ENCODE assay signal across 8 cellular contexts in the genomic region with DNA sequence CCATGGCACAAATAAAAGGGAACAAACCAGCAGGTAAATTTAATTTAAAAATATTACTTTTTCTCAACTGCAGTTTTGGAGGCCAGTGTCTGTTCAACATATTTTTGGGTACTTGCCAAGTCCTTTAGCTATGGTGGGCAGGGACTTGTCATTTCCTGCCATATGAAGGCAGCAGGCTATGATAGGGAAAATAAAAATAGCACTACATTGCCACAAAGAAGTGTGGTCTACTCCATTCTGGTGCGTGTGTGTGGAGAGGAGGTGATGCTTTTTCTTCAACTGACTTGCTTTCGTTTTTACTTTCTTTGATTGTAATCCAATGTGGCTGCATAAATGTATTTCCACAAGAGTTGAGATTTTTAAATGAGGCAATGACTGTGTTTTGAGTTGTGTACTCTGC. TPM values are rescaled to one million over a fixed set of nuclear protein-coding genes. Genes with fewer than 3 reads are reported as not detected.
A peak's percentile ranks its signal among the peaks of the same experiment; 100 is the strongest.
DNase-seq lines count a peak whose midpoint lies in the region; ATAC-seq and TF ChIP-seq lines count a peak whose summit lies in the region.

No MANE protein-coding gene starts in this region.

- peak overlapping the region; percentile 98 for H3K27ac Mint-ChIP-seq in T-helper 1 cell treated with Interleukin-12 subunit alpha and Interleukin-12 subunit beta and Interleukin-4 antibody, amounts not matched to agents 30 μg/mL and 1 μg/mL, for 36 hours
- peak overlapping the region; percentile 86 for H3K27ac Mint-ChIP-seq in memory B cell

- no peak for TF ChIP-seq POLR2A in gastroesophageal sphincter (IDR thresholded peaks at IDR 0.05)

- TF ChIP-seq CTCF in gastroesophageal sphincter (IDR thresholded peaks at IDR 0.05) = no peak

- no peaks in the 10 kb centered on the region for H3K9me3 Mint-ChIP-seq in T-helper 1 cell treated with Interleukin-12 subunit alpha and Interleukin-12 subunit beta and Interleukin-4 antibody, amounts not matched to agents 30 μg/mL and 1 μg/mL, for 36 hours
- H3K9me3 Mint-ChIP-seq in memory B cell = peaks cover 2% of the 10 kb centered on the region

- H3K4me1 Mint-ChIP-seq in T-helper 1 cell treated with Interleukin-12 subunit alpha and Interleukin-12 subunit beta and Interleukin-4 antibody, amounts not matched to agents 30 μg/mL and 1 μg/mL, for 36 hours (ENCODE audit: low read depth) = peaks cover 55% of the 10 kb centered on the region
- H3K4me1 Mint-ChIP-seq in memory B cell = peaks cover 24% of the 10 kb centered on the region

- H3K36me3 ChIP-seq in gastroesophageal sphincter = no peaks in the 10 kb centered on the region

- TF ChIP-seq EP300 in gastroesophageal sphincter (IDR thresholded peaks at IDR 0.05) = no peak

- no peak overlapping the region for H3K27ac ChIP-seq in gastroesophageal sphincter

- no peaks in the 10 kb centered on the region for H3K4me1 ChIP-seq in gastroesophageal sphincter

- peak; percentile 69 for ATAC-seq in HG02870 (IDR thresholded peaks at IDR 0.05; ENCODE audit: unreplicated experiment)
- peak; percentile 99 for ATAC-seq in memory B cell (ENCODE audit: low read depth)
- ATAC-seq in gastroesophageal sphincter = no peak

- H3K36me3 Mint-ChIP-seq in T-helper 1 cell treated with Interleukin-12 subunit alpha and Interleukin-12 subunit beta and Interleukin-4 antibody, amounts not matched to agents 30 μg/mL and 1 μg/mL, for 36 hours (ENCODE audit: low read depth) = peaks cover 31% of the 10 kb centered on the region
- H3K36me3 Mint-ChIP-seq in memory B cell = peaks cover 20% of the 10 kb centered on the region

- 34 to 40% methylated on average over 1 to 2 of the region's 2 CpGs for WGBS in gastroesophageal sphincter (ENCODE audit: low coverage in 1 of 2), 2 donors

- peak overlapping the region; percentile 94 for H3K4me3 Mint-ChIP-seq in T-helper 1 cell treated with Interleukin-12 subunit alpha and Interleukin-12 subunit beta and Interleukin-4 antibody, amounts not matched to agents 30 μg/mL and 1 μg/mL, for 36 hours
- H3K4me3 Mint-ChIP-seq in memory B cell = peak overlapping the region; percentile 65

- peak; percentile 12 to 22 for DNase-seq in activated CD8-positive, alpha-beta memory T cell treated with anti-CD3 and anti-CD28 coated beads for 4 hours (ENCODE audit: low read depth in 2 of 2)
- no peak for DNase-seq in activated CD8-positive, alpha-beta memory T cell treated with anti-CD3 and anti-CD28 coated beads for 24 hours
- DNase-seq in memory B cell (ENCODE audit: low spot score in 2 of 2) = peak in 1 of 2 donors; percentile 25
- no peak for DNase-seq in mesenteric fat pad (ENCODE audit: low spot score)
- no peak for DNase-seq in NCI-H69 (lab: John Stamatoyannopoulos, UW)

- no peak overlapping the region for H3K4me3 ChIP-seq in gastroesophageal sphincter

- no peaks in the 10 kb centered on the region for H3K27me3 Mint-ChIP-seq in T-helper 1 cell treated with Interleukin-12 subunit alpha and Interleukin-12 subunit beta and Interleukin-4 antibody, amounts not matched to agents 30 μg/mL and 1 μg/mL, for 36 hours (ENCODE audit: low read depth)
- H3K27me3 Mint-ChIP-seq in memory B cell = no peaks in the 10 kb centered on the region

- H3K9me3 ChIP-seq in gastroesophageal sphincter = no peaks in the 10 kb centered on the region

- H3K27me3 ChIP-seq in gastroesophageal sphincter = no peaks in the 10 kb centered on the region

RNA-seq across cellular contexts. Expression of gene GPR174, which starts 17.2 kb away (rescaled TPM):
- total RNA-seq in mesenteric fat pad (0.29 TPM), gastroesophageal sphincter (under 1 TPM in 3 of 4 donors, not detected in 1; 0.12 to 0.62 (median 0.40) TPM)

Comparison
In these comparisons a context has a peak if more than half of its experiments do, and no peak if none do; other contexts are left out.
1. DNase-seq: peak in activated CD8-positive, alpha-beta memory T cell treated with anti-CD3 and anti-CD28 coated beads for 4 hours (2 of 2); none in activated CD8-positive, alpha-beta memory T cell treated with anti-CD3 and anti-CD28 coated beads for 24 hours (single experiment), mesenteric fat pad (single experiment) and NCI-H69 (single experiment).